ENCODE assay signal across 13 cellular contexts in genomic region chr2:3299130-3299529, GRCh38.
"Had no signal": no experiment of that assay in that cellular context is flagged by ENCODE, and none has a peak within 500 bp of the region (broad histone marks: within the 10 kb centered on the region; RNA-seq: fewer than 3 reads in every experiment).

No MANE protein-coding gene starts in this region.

- H3K4me1 ChIP-seq: colonic mucosa had no signal

- H3K9me3 ChIP-seq: colonic mucosa, neutrophil had no signal

- DNase-seq: activated CD4-positive, alpha-beta T cell treated with anti-CD3 and anti-CD28 coated beads, Interleukin-2, amount 50 U/mL, for 1 hour; activated naive CD4-positive, alpha-beta T cell treated with Interleukin-2 at 50 U/mL for 16 hours; anterior cingulate cortex; central memory CD4-positive, alpha-beta T cell; colonic mucosa; endodermal cell; foreskin fibroblast; islet precursor cell; mammary epithelial cell had no signal

- H3K4me3 ChIP-seq: colonic mucosa, hepatocyte had no signal

- H3K4me2 ChIP-seq: hepatocyte had no signal

- ATAC-seq: activated CD4-positive, CD25-positive, alpha-beta regulatory T cell treated with anti-CD3 and anti-CD28 coated beads, Interleukin-2, amount 50 U/mL, for 24 hours had no signal

- H3K79me2 ChIP-seq: hepatocyte had no signal

- H3K36me3 ChIP-seq: colonic mucosa, neutrophil had no signal

- H3K27ac ChIP-seq: colonic mucosa, epithelial cell of prostate, hepatocyte, neutrophil had no signal

- H2AFZ ChIP-seq: hepatocyte had no signal

- H3K27me3 ChIP-seq: colonic mucosa, hepatocyte, neutrophil had no signal
